Comparison of ENCODE assay signal across 8 cellular contexts in the genomic region with DNA sequence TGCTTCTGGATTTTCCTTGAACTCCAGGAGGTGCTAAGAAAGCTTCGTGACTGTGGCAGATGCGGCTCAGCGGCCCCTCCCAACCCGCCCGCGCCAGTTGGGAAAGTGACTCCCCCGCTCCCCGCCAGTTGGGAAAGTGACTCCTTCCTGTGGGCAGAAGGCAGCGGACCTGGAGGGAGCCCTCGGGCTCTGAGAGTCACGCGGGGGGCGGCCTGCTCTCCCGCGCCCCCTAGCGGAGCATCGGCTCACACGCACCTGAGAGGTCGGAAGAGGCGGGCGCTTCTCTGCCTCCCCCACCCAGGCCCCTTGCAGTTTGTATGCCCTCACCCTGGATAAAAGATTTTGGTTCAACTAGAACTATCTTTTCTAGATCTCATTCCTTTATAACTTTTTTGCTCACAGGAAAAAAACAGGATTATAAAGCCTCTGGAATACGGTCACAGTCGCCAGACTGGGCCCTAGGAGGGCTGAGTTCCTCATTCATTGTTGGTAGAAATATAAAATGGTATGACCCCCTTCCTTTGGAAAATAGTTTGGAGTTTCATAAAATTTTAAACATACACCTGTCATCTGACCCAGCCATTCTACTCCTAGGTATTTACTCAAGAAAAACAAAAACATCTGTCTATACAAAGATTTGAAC.
DNase-seq lines count a peak whose midpoint lies in the region; ATAC-seq, FAIRE-seq and TF ChIP-seq lines count a peak whose summit lies in the region.

No MANE protein-coding gene starts in this region.

- no peak overlapping the region for H2AFZ ChIP-seq in HepG2 (ENCODE audit: low read length)

- H3K27ac ChIP-seq in DOHH2 (ENCODE audit: low read depth, low read length) (no peak overlapping the region), HepG2 (ENCODE audit: extremely low read length, insufficient read depth, low read length) (no peak overlapping the region), subcutaneous abdominal adipose tissue (ENCODE audit: low read depth, low read length) (no peak overlapping the region)

- peak; percentile 35 for TF ChIP-seq CTCF in DOHH2 (IDR thresholded peaks at IDR 0.05; ENCODE audit: low read depth, low read length, poor library complexity, severe bottlenecking)
- peak; percentile 70 for TF ChIP-seq CTCF in cardiac fibroblast (IDR thresholded peaks at IDR 0.05; ENCODE audit: low read depth, low read length)
- TF ChIP-seq CTCF in HepG2 (CRISPR knock-in tag; IDR thresholded peaks at IDR 0.05): peak; percentile 71

- intact Hi-C loops in HepG2 (cut with micrococcal nuclease; ENCODE audit: unreplicated experiment): loop anchor here (5.0 to 10.0 kb wide), 3 partner anchors 155 to 705 kb away; a partner anchor contains a TSS

- 53% methylated on average over 20 of the region's 23 CpGs for WGBS in HepG2 (ENCODE audit: low lambda C conversion rate)

- no peak for FAIRE-seq in HepG2 (lab: Jason Lieb, UNC)

- H3K9me2 ChIP-seq in DOHH2 (replicated peaks; ENCODE audit: control insufficient read depth, low read length): no peaks in the 10 kb centered on the region

- H3K36me3 ChIP-seq in DOHH2 (ENCODE audit: control insufficient read depth, low read length) (no peaks in the 10 kb centered on the region), HepG2 (replicated peaks in 1 of 2; ENCODE audit: control insufficient read depth in 1 of 2, insufficient read depth in 2 of 2, low read length in 2 of 2) (no peaks in the 10 kb centered on the region), subcutaneous abdominal adipose tissue (ENCODE audit: control insufficient read depth in 5 of 5, insufficient read depth in 5 of 5, low read length in 5 of 5) (no peaks in the 10 kb centered on the region)

- TF ChIP-seq RAD21 in HepG2 (CRISPR knock-in tag; IDR thresholded peaks at IDR 0.05): no peak

- no peaks in the 10 kb centered on the region for H3K79me2 ChIP-seq in DOHH2 (ENCODE audit: control insufficient read depth, low read length)
- H3K79me2 ChIP-seq in HepG2 (ENCODE audit: insufficient read depth, low read length): no peaks in the 10 kb centered on the region

- H3K9me3 ChIP-seq in DOHH2 (ENCODE audit: control insufficient read depth, insufficient read depth, low read length): no peaks in the 10 kb centered on the region
- peaks cover 11% of the 10 kb centered on the region for H3K9me3 ChIP-seq in HepG2 (ENCODE audit: low read length)
- peaks cover 0 to 3% (median 0%) of the 10 kb centered on the region in 5 donors for H3K9me3 ChIP-seq in subcutaneous abdominal adipose tissue (ENCODE audit: control insufficient read depth in 5 of 5, low read length in 5 of 5)

- peaks cover 7% of the 10 kb centered on the region for H3K4me1 ChIP-seq in DOHH2 (ENCODE audit: control insufficient read depth, low read length)
- peaks cover 10% of the 10 kb centered on the region for H3K4me1 ChIP-seq in HepG2 (ENCODE audit: insufficient read depth, low read length)
- peaks cover 3 to 26% (median 20%) of the 10 kb centered on the region in 5 donors for H3K4me1 ChIP-seq in subcutaneous abdominal adipose tissue (ENCODE audit: control insufficient read depth in 5 of 5, insufficient read depth in 5 of 5, low read length in 5 of 5)

- TF ChIP-seq POLR2A in HepG2 (IDR thresholded peaks at IDR 0.05; ENCODE audit: insufficient read depth in 1 of 2, low read depth in 2 of 2, low read length in 2 of 2): no peak

- H3K4me3 ChIP-seq in DOHH2 (ENCODE audit: low read length) (no peak overlapping the region), cardiac fibroblast (replicated peaks in 1 of 2; ENCODE audit: low read depth in 2 of 2, low read length in 2 of 2) (no peak overlapping the region), HepG2 (replicated peaks in 1 of 3; ENCODE audit: insufficient read depth in 1 of 3, low read depth in 2 of 3, low read length in 3 of 3) (no peak overlapping the region), subcutaneous abdominal adipose tissue (ENCODE audit: low read depth in 1 of 5, low read length in 5 of 5) (peak overlapping the region in 4 of 5 donors; percentile 27 to 66 (median 52))

- DNase-seq in RPMI7951 (ENCODE audit: low read depth) (peak; percentile 78), cardiac fibroblast (ENCODE audit: low read depth in 2 of 2) (peak; percentile 18 to 43), HepG2 (ENCODE audit: low spot score) (no peak), AML-193 (lab: John Stamatoyannopoulos, UW) (no peak)

- CTCF ChIA-PET in HepG2 (lab: Yijun Ruan, JAX; ENCODE audit: low intra/inter-chr PET ratio, low total read pairs): no interaction called here

- H3F3A ChIP-seq in DOHH2 (ENCODE audit: control insufficient read depth, insufficient read depth): no peaks in the 10 kb centered on the region

- POLR2A ChIA-PET in HepG2 (lab: Yijun Ruan, JAX): no interaction called here

- ATAC-seq in HepG2 (peak; percentile 35; the same call in 2 of the 3 replicates), GM21576 (IDR thresholded peaks at IDR 0.05; ENCODE audit: unreplicated experiment) (no peak), HG03571 (IDR thresholded peaks at IDR 0.05; ENCODE audit: unreplicated experiment) (no peak)

- no peak for TF ChIP-seq EP300 in HepG2 (IDR thresholded peaks at IDR 0.05; ENCODE audit: low read depth in 2 of 2, low read length in 2 of 2)
- TF ChIP-seq EP300 in HepG2 (CRISPR knock-in tag; IDR thresholded peaks at IDR 0.05; ENCODE audit: borderline replicate concordance): no peak

- H3K4me2 ChIP-seq in DOHH2 (ENCODE audit: low read length) (no peak overlapping the region), HepG2 (ENCODE audit: low read depth, low read length) (no peak overlapping the region)

- in situ Hi-C loops in HepG2 (cut with HindIII; ENCODE audit: extremely low pct_ligation_motif_present, low pct_unique_long_range_greater_than_20kb): no loop called here

- no TSS peak for BruUV-seq in HepG2 (replicated peaks; lab: Mats Ljungman, UMichigan)

- H4K20me1 ChIP-seq in DOHH2 (ENCODE audit: control insufficient read depth, insufficient read depth, low read depth, low read length) (no peaks in the 10 kb centered on the region), HepG2 (ENCODE audit: insufficient read depth, low read length) (no peaks in the 10 kb centered on the region)

- H3K9ac ChIP-seq in HepG2 (ENCODE audit: insufficient read depth, low read depth, low read length) (no peak overlapping the region), subcutaneous abdominal adipose tissue (ENCODE audit: low read length in 5 of 5) (peak overlapping the region in 2 of 5 donors; percentile 4 to 8)

- peaks cover 5% of the 10 kb centered on the region for H3K27me3 ChIP-seq in DOHH2 (ENCODE audit: control insufficient read depth, low read length)
- peaks cover 0 to 29% of the 10 kb centered on the region in 2 experiments; a peak in 3 of 5 replicates for H3K27me3 ChIP-seq in HepG2 (ENCODE audit: control insufficient read depth in 1 of 2, insufficient read depth in 2 of 2, low read length in 2 of 2)
- peaks cover 0 to 18% (median 17%) of the 10 kb centered on the region in 5 donors for H3K27me3 ChIP-seq in subcutaneous abdominal adipose tissue (ENCODE audit: control insufficient read depth in 5 of 5, insufficient read depth in 4 of 5, low read length in 5 of 5)

TF ChIP-seq in HepG2, 621 proteins besides CTCF, POLR2A, EP300 and RAD21 (continues in another document):
- TF ChIP-seq ZFP90 (CRISPR knock-in tag; IDR thresholded peaks at IDR 0.05; ENCODE audit: borderline replicate concordance): no peak
- TF ChIP-seq ZNF772 (CRISPR knock-in tag; IDR thresholded peaks at IDR 0.05): no peak
- no peak for TF ChIP-seq MZF1 (CRISPR knock-in tag; IDR thresholded peaks at IDR 0.05; ENCODE audit: borderline replicate concordance)
- TF ChIP-seq, protein P1, sequence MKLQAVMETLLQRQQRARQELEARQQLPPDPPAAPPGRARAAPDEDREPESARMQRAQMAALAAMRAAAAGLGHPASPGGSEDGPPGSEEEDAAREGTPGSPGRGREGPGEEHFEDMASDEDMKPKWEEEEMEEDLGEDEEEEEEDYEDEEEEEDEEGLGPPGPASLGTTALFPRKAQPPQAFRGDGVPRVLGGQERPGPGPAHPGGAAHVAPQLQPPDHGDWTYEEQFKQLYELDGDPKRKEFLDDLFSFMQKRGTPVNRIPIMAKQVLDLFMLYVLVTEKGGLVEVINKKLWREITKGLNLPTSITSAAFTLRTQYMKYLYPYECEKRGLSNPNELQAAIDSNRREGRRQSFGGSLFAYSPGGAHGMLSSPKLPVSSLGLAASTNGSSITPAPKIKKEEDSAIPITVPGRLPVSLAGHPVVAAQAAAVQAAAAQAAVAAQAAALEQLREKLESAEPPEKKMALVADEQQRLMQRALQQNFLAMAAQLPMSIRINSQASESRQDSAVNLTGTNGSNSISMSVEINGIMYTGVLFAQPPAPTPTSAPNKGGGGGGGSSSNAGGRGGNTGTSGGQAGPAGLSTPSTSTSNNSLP (IDR thresholded peaks at IDR 0.05; ENCODE audit: low read depth, low read length): no peak
- TF ChIP-seq GABPB1 (CRISPR knock-in tag; IDR thresholded peaks at IDR 0.05): peak; percentile 41; the same call in 1 of the 2 replicates
- no peak for TF ChIP-seq SOX13 (IDR thresholded peaks at IDR 0.05)
- no peak for TF ChIP-seq SOX13 (CRISPR knock-in tag; conservative IDR thresholded peaks at IDR 0.05 in 1 of 2, IDR thresholded peaks at IDR 0.05 in 1 of 2)
- TF ChIP-seq, protein P2, sequence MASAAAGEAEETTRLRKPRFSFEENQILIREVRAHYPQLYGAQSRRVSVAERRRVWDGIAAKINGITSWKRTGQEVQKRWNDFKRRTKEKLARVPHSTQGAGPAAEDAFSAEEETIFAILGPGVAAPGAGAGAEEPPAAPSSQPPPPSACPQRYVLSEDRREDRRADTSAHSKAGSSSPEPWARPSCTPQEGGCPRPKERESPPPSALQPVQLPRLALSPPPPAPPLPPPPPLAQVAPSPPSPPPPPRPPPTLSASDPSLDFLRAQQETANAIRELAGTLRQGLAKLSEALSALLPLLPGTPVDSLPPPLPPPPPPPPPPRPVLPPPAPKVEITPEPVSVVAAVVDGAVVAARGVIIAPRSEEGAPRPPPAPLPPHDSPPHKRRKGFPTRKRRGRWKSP (CRISPR knock-in tag; IDR thresholded peaks at IDR 0.05): no peak
- TF ChIP-seq, protein P3, sequence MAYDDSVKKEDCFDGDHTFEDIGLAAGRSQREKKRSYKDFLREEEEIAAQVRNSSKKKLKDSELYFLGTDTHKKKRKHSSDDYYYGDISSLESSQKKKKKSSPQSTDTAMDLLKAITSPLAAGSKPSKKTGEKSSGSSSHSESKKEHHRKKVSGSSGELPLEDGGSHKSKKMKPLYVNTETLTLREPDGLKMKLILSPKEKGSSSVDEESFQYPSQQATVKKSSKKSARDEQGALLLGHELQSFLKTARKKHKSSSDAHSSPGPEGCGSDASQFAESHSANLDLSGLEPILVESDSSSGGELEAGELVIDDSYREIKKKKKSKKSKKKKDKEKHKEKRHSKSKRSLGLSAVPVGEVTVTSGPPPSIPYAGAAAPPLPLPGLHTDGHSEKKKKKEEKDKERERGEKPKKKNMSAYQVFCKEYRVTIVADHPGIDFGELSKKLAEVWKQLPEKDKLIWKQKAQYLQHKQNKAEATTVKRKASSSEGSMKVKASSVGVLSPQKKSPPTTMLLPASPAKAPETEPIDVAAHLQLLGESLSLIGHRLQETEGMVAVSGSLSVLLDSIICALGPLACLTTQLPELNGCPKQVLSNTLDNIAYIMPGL (CRISPR knock-in tag; IDR thresholded peaks at IDR 0.05; ENCODE audit: borderline replicate concordance in 1 of 2, low read depth in 1 of 2): 0 out of 4 replicates have a peak, but pooled peaks of 1 of the 2 experiments have one; percentile 30

Comparison
In these comparisons a context has a peak if more than half of its experiments do, and no peak if none do; other contexts are left out.
1. H3K4me3 ChIP-seq: peak in subcutaneous abdominal adipose tissue (4 of 5); none in DOHH2 (single experiment), cardiac fibroblast (0 of 2) and HepG2 (0 of 3).
2. DNase-seq: peak in RPMI7951 (single experiment) and cardiac fibroblast (2 of 2); none in HepG2 (single experiment) and AML-193 (0 of 2).
3. Peak in every context shown above with its lines, with median percentiles within 50 percentile points of each other: CTCF ChIP-seq.